ENCODE assay signal across 8 cellular contexts in genomic region chr7:99374121-99375064, GRCh38. TPM values are rescaled to one million over a fixed set of nuclear protein-coding genes. Genes with fewer than 3 reads are reported as not detected.
A peak's percentile ranks its signal among the peaks of the same experiment; 100 is the strongest.
DNase-seq lines count a peak whose midpoint lies in the region; ATAC-seq and TF ChIP-seq lines count a peak whose summit lies in the region.

Gene ARPC1B (plus strand): TSS chr7:99374730. CDS start chr7:99385715, 10,985 bp downstream.

- intact Hi-C loops in Right ventricle myocardium inferior (cut with DNase I): loop anchor here (1.0 to 5.0 kb wide), 2 partner anchors 34 to 42 kb away; partner anchors contain the start of genes BUD31 and PDAP1
- intact Hi-C loops in upper lobe of right lung (cut with DNase I): no loop called here

- peak; percentile 56 for ATAC-seq in GM21423 (IDR thresholded peaks at IDR 0.05; ENCODE audit: unreplicated experiment)
- peak; percentile 79 for ATAC-seq in Right ventricle myocardium inferior
- ATAC-seq in upper lobe of right lung: peak; percentile 86

- peak; percentile 9 for DNase-seq in DMS79 treated with DMSO at 0.1 percent for 48 hours (lab: John Stamatoyannopoulos, UW)
- peak; percentile 75 for DNase-seq in SKM-1 (lab: John Stamatoyannopoulos, UW; ENCODE audit: unreplicated experiment)
- DNase-seq in Right ventricle myocardium inferior (ENCODE audit: missing footprints): peak; percentile 95
- peak; percentile 49 for DNase-seq in progenitor cell of endocrine pancreas (ENCODE audit: low spot score, unreplicated experiment)
- DNase-seq in upper lobe of right lung: peak; percentile 96

- peak within 1 kb of the TSS; percentile 86; the same call in 1 of the 2 replicates for H3K27ac ChIP-seq in HUES6 (ENCODE audit: low read depth, low read length)
- H3K27ac ChIP-seq in upper lobe of right lung: peak within 1 kb of the TSS; percentile 95

- H3K9me3 ChIP-seq in HUES6 (ENCODE audit: control insufficient read depth, insufficient read depth, low read depth, low read length) (no peaks in the 10 kb centered on the region), upper lobe of right lung (no peaks in the 10 kb centered on the region)

- peaks cover 5% of the 10 kb centered on the region for H3K36me3 Mint-ChIP-seq in activated naive CD4-positive, alpha-beta T cell treated with anti-CD3 and anti-CD28 coated beads, Interleukin-2, amount 50 U/mL, for 24 hours
- peaks cover 3% of the 10 kb centered on the region for H3K36me3 Mint-ChIP-seq in progenitor cell of endocrine pancreas (ENCODE audit: insufficient read depth)

- no peaks in the 10 kb centered on the region for H3K27me3 ChIP-seq in HUES6 (ENCODE audit: control insufficient read depth, insufficient read depth, low read length)
- no peaks in the 10 kb centered on the region for H3K27me3 ChIP-seq in upper lobe of right lung

- H3K9ac ChIP-seq in HUES6 (ENCODE audit: low read length): peak within 1 kb of the TSS; percentile 71

- peak within 1 kb of the TSS; percentile 83 for H3K27ac Mint-ChIP-seq in activated naive CD4-positive, alpha-beta T cell treated with anti-CD3 and anti-CD28 coated beads, Interleukin-2, amount 50 U/mL, for 24 hours
- H3K27ac Mint-ChIP-seq in progenitor cell of endocrine pancreas: no peak within 1 kb of the TSS

- H3K27me3 Mint-ChIP-seq in activated naive CD4-positive, alpha-beta T cell treated with anti-CD3 and anti-CD28 coated beads, Interleukin-2, amount 50 U/mL, for 24 hours: no peaks in the 10 kb centered on the region
- peaks cover 3% of the 10 kb centered on the region for H3K27me3 Mint-ChIP-seq in progenitor cell of endocrine pancreas

- H3K4me3 ChIP-seq in HUES6 (ENCODE audit: low read depth, low read length) (peak within 1 kb of the TSS; percentile 97), upper lobe of right lung (peak within 1 kb of the TSS; percentile 90)

- H3K36me3 ChIP-seq in HUES6 (ENCODE audit: control insufficient read depth, insufficient read depth, low read length): peaks cover 12% of the 10 kb centered on the region
- H3K36me3 ChIP-seq in upper lobe of right lung: peaks cover 25% of the 10 kb centered on the region

- peaks cover 33% of the 10 kb centered on the region for H3K4me1 Mint-ChIP-seq in activated naive CD4-positive, alpha-beta T cell treated with anti-CD3 and anti-CD28 coated beads, Interleukin-2, amount 50 U/mL, for 24 hours
- peaks cover 8% of the 10 kb centered on the region for H3K4me1 Mint-ChIP-seq in progenitor cell of endocrine pancreas (ENCODE audit: low read depth)

- H3K4me1 ChIP-seq in HUES6 (ENCODE audit: control insufficient read depth, insufficient read depth, low read length): peaks cover 10% of the 10 kb centered on the region; the same call in 1 of the 2 replicates
- H3K4me1 ChIP-seq in upper lobe of right lung: peaks cover 50% of the 10 kb centered on the region

- H3K9me3 Mint-ChIP-seq in activated naive CD4-positive, alpha-beta T cell treated with anti-CD3 and anti-CD28 coated beads, Interleukin-2, amount 50 U/mL, for 24 hours: no peaks in the 10 kb centered on the region
- no peaks in the 10 kb centered on the region for H3K9me3 Mint-ChIP-seq in progenitor cell of endocrine pancreas (ENCODE audit: low read depth)

- peak within 1 kb of the TSS; percentile 84 for H3K4me3 Mint-ChIP-seq in activated naive CD4-positive, alpha-beta T cell treated with anti-CD3 and anti-CD28 coated beads, Interleukin-2, amount 50 U/mL, for 24 hours
- peak within 1 kb of the TSS; percentile 72 for H3K4me3 Mint-ChIP-seq in progenitor cell of endocrine pancreas (ENCODE audit: low read depth)

- TF ChIP-seq CTCF in progenitor cell of endocrine pancreas (IDR thresholded peaks at IDR 0.05; ENCODE audit: unreplicated experiment) (no peak), upper lobe of right lung (IDR thresholded peaks at IDR 0.05) (no peak)

RNA-seq across cellular contexts. Expression of gene ARPC1B, which starts in this region (rescaled TPM):
- total RNA-seq in Right ventricle myocardium inferior (51.1 TPM), progenitor cell of endocrine pancreas (27.5 and 28.2 TPM in 2 replicates), upper lobe of right lung (219 TPM)

Comparison
In these comparisons a context has a peak if more than half of its experiments do, and no peak if none do; other contexts are left out.
1. Peak in every context shown above with its lines: DNase-seq, ATAC-seq, H3K4me3 ChIP-seq and H3K27ac ChIP-seq.
2. DNase-seq: peak in every context shown above with its lines; median percentile 96 in upper lobe of right lung; 95 in Right ventricle myocardium inferior; 75 in SKM-1; 49 in progenitor cell of endocrine pancreas; 9 in DMS79 treated with DMSO at 0.1 percent for 48 hours.